Comparison of ENCODE assay signal across 22 cellular contexts in genomic region chr7:101175664-101176063, GRCh38. TPM values are rescaled to one million over a fixed set of nuclear protein-coding genes. Genes with fewer than 3 reads are reported as not detected.
DNase-seq lines count a peak whose midpoint lies in the region; ATAC-seq, FAIRE-seq and TF ChIP-seq lines count a peak whose summit lies in the region.
"Had no signal": no experiment of that assay in that cellular context is flagged by ENCODE, and none has a peak within 500 bp of the region (broad histone marks: within the 10 kb centered on the region; RNA-seq: fewer than 3 reads in every experiment).

No MANE protein-coding gene starts in this region.

- no peak for TF ChIP-seq CTCF in GM23338 (conservative IDR thresholded peaks at IDR 0.05; ENCODE audit: low read depth in 2 of 2)
- no peak for TF ChIP-seq CTCF in NB4 (IDR thresholded peaks at IDR 0.05; ENCODE audit: low read depth, low read length)
- TF ChIP-seq CTCF in endothelial cell of umbilical vein (IDR thresholded peaks at IDR 0.05; ENCODE audit: extremely low read depth in 1 of 2, insufficient read depth in 1 of 2, low read depth in 1 of 2, low read length in 2 of 2) = no peak
- TF ChIP-seq CTCF in neural progenitor cell (IDR thresholded peaks at IDR 0.05) = no peak

- no peak for FAIRE-seq in endothelial cell of umbilical vein (lab: Jason Lieb, UNC)
- FAIRE-seq: G401.6, GM12892, H1 had no signal

- H3K36me3 ChIP-seq in GM23338 (ENCODE audit: insufficient read depth) (no peaks in the 10 kb centered on the region; the same call in 1 of the 2 replicates), endothelial cell of umbilical vein (ENCODE audit: control insufficient read depth in 2 of 2, extremely low read depth in 1 of 2, insufficient read depth in 2 of 2, low read length in 2 of 2) (no peaks in the 10 kb centered on the region), neural progenitor cell (no peaks in the 10 kb centered on the region)

- H3K27ac Mint-ChIP-seq in GM23338 (no peak overlapping the region), neural progenitor cell (no peak overlapping the region)
- H3K27ac Mint-ChIP-seq: CD8-positive, alpha-beta T cell had no signal

- H3K4me3 ChIP-seq in GM23338 (no peak overlapping the region), NB4 (ENCODE audit: low read depth, low read length) (no peak overlapping the region), endothelial cell of umbilical vein (replicated peaks in 1 of 3; ENCODE audit: insufficient read depth in 1 of 3, low read depth in 1 of 3, low read length in 3 of 3) (no peak overlapping the region), neural progenitor cell (no peak overlapping the region)

- H4K20me1 ChIP-seq in GM23338 (replicated peaks; ENCODE audit: insufficient read depth) (peaks cover under 1% of the 10 kb centered on the region; the same call in 1 of the 2 replicates), endothelial cell of umbilical vein (replicated peaks; ENCODE audit: control insufficient read depth, extremely low read depth, insufficient read depth, low read length) (no peaks in the 10 kb centered on the region), neural progenitor cell (ENCODE audit: low read depth) (peaks cover 42% of the 10 kb centered on the region)

- H3K27me3 ChIP-seq in GM23338 (ENCODE audit: insufficient read depth) (peaks cover 100% of the 10 kb centered on the region), endothelial cell of umbilical vein (ENCODE audit: control insufficient read depth in 2 of 2, insufficient read depth in 2 of 2, low read length in 2 of 2) (peaks cover 77 to 84% of the 10 kb centered on the region in 2 experiments), neural progenitor cell (peaks cover 100% of the 10 kb centered on the region)

- POLR2A ChIA-PET in endothelial cell of umbilical vein (lab: Charles Lee) = no interaction called here

- H2AFZ ChIP-seq in GM23338 (no peak overlapping the region), endothelial cell of umbilical vein (ENCODE audit: low read depth, low read length) (no peak overlapping the region), neural progenitor cell (replicated peaks) (no peak overlapping the region)

- H3K4me3 Mint-ChIP-seq in GM23338 (peak overlapping the region; percentile 74; the same call in 1 of the 3 replicates), neural progenitor cell (peak overlapping the region; percentile 48)
- H3K4me3 Mint-ChIP-seq: CD8-positive, alpha-beta T cell had no signal

- DNase-seq in GM23338 (ENCODE audit: low spot score) (no peak), NB4 (ENCODE audit: low read depth) (peak; percentile 2), endothelial cell of umbilical vein (ENCODE audit: low read depth, low spot score) (no peak), neural progenitor cell (ENCODE audit: low spot score) (no peak), mucosa of gallbladder (ENCODE audit: low spot score) (no peak)
- no peak for DNase-seq in activated T-cell treated with anti-CD3 and anti-CD28 coated beads, Interleukin-2, amount 50 U/mL, for 1 hour
- no peak for DNase-seq in activated CD8-positive, alpha-beta memory T cell treated with anti-CD3 and anti-CD28 coated beads for 24 hours
- DNase-seq: Caco-2; CD4-positive, CD25-positive, alpha-beta regulatory T cell; CD8-positive, alpha-beta T cell; DMS153; DND-41; H7; HCEC 1CT had no signal

- H3K9me3 Mint-ChIP-seq in GM23338 (peaks cover 4% of the 10 kb centered on the region; the same call in 2 of the 3 replicates), neural progenitor cell (peaks cover 3% of the 10 kb centered on the region)
- H3K9me3 Mint-ChIP-seq: CD8-positive, alpha-beta T cell had no signal

- no TSS peak for BruUV-seq in endothelial cell of umbilical vein (replicated peaks; lab: Mats Ljungman, UMichigan)

- H3F3A ChIP-seq in GM23338 (replicated peaks; ENCODE audit: low read depth) (peaks cover 20% of the 10 kb centered on the region), neural progenitor cell (ENCODE audit: low read depth) (peaks cover 34% of the 10 kb centered on the region)

- ATAC-seq in GM23338 (no peak), GM21576 (IDR thresholded peaks at IDR 0.05; ENCODE audit: unreplicated experiment) (no peak)
- ATAC-seq: CD8-positive, alpha-beta T cell had no signal

- dilution Hi-C loops in endothelial cell of umbilical vein (cut with MboI; ENCODE audit: extremely low pct_ligation_motif_present, low sequenced_read_pairs) = no loop called here

- H3K27ac ChIP-seq in GM23338 (ENCODE audit: low read depth) = no peak overlapping the region
- H3K27ac ChIP-seq in endothelial cell of umbilical vein (ENCODE audit: insufficient read depth, low read depth, low read length) = no peak overlapping the region
- H3K27ac ChIP-seq in neural progenitor cell = no peak overlapping the region
- H3K27ac ChIP-seq: C4-2B had no signal

- H3K4me2 ChIP-seq in GM23338 (no peak overlapping the region), endothelial cell of umbilical vein (ENCODE audit: insufficient read depth, low read length) (no peak overlapping the region), neural progenitor cell (no peak overlapping the region)

- TF ChIP-seq POLR2A in NB4 (IDR thresholded peaks at IDR 0.05; ENCODE audit: extremely low read depth, insufficient read length) (no peak), endothelial cell of umbilical vein (IDR thresholded peaks at IDR 0.05; ENCODE audit: low read depth, low read length) (no peak)

- peaks cover 31% of the 10 kb centered on the region for H3K4me1 Mint-ChIP-seq in GM23338
- peaks cover 26% of the 10 kb centered on the region for H3K4me1 Mint-ChIP-seq in neural progenitor cell

- no peaks in the 10 kb centered on the region for H3K9me1 ChIP-seq in endothelial cell of umbilical vein (replicated peaks; ENCODE audit: control insufficient read depth, extremely low read depth, insufficient read depth, low read length)

- no peaks in the 10 kb centered on the region for H3K9me2 ChIP-seq in GM23338 (ENCODE audit: insufficient read depth)

- H3K36me3 Mint-ChIP-seq in GM23338 (ENCODE audit: low read depth) = no peaks in the 10 kb centered on the region; the same call in 2 of the 3 replicates
- H3K36me3 Mint-ChIP-seq in neural progenitor cell = no peaks in the 10 kb centered on the region
- H3K36me3 Mint-ChIP-seq: CD4-positive, CD25-positive, alpha-beta regulatory T cell; CD8-positive, alpha-beta T cell had no signal

- H3K9me3 ChIP-seq in endothelial cell of umbilical vein (replicated peaks; ENCODE audit: control insufficient read depth, insufficient read depth, low read length) (no peaks in the 10 kb centered on the region), neural progenitor cell (ENCODE audit: low read depth) (no peaks in the 10 kb centered on the region)
- H3K9me3 ChIP-seq: Caco-2 had no signal

- H3K79me2 ChIP-seq in GM23338 (replicated peaks; ENCODE audit: insufficient read depth) = no peaks in the 10 kb centered on the region
- no peaks in the 10 kb centered on the region for H3K79me2 ChIP-seq in endothelial cell of umbilical vein (ENCODE audit: control insufficient read depth, insufficient read depth, low read length)
- H3K79me2 ChIP-seq in neural progenitor cell (ENCODE audit: low read depth) = no peaks in the 10 kb centered on the region

- intact Hi-C loops in endothelial cell of umbilical vein (cut with micrococcal nuclease) = loop anchor here (10.0 kb wide), 1 partner anchor 559 kb away; no protein-coding TSS in a partner anchor

- H3K9ac ChIP-seq in endothelial cell of umbilical vein (replicated peaks; ENCODE audit: extremely low read depth, insufficient read depth, low read length) (no peak overlapping the region), neural progenitor cell (no peak overlapping the region)

- H3K4me1 ChIP-seq in GM23338 (ENCODE audit: insufficient read depth) (peaks cover 24% of the 10 kb centered on the region), endothelial cell of umbilical vein (ENCODE audit: control insufficient read depth, extremely low read depth, insufficient read depth, low read length) (no peaks in the 10 kb centered on the region), neural progenitor cell (peaks cover 32% of the 10 kb centered on the region)

- CTCF ChIA-PET in endothelial cell of umbilical vein (lab: Charles Lee) = interaction anchor here (1.0 to 6.3 kb wide), 2 partner anchors 16 to 31 kb away, joined by 3 to 39 read pairs; no protein-coding TSS in a partner anchor

- H3K27me3 Mint-ChIP-seq in GM23338 (ENCODE audit: insufficient read depth, low read depth, poor library complexity) (peaks cover 94% of the 10 kb centered on the region), neural progenitor cell (ENCODE audit: insufficient read depth, low read depth) (peaks cover 74% of the 10 kb centered on the region)

RNA-seq across cellular contexts. Expression of gene NAT16, which starts 4.4 kb away (rescaled TPM):
- 0.21 TPM in 1 of 2 replicates, not detected in the other for total RNA-seq in GM23338 (2014; rRNA removed; shearing (Covaris generic))
- polyA plus RNA-seq in GM23338 (2016; fragmentation: Nextera tagmentation; extraction: Ambion mirVana) (0.31 and 0.57 TPM in 2 replicates), endothelial cell of umbilical vein (not detected in 2 replicates)
- total RNA-seq in endothelial cell of umbilical vein (not detected in 2 replicates), neural progenitor cell (ENCODE audit: low replicate concordance) (0.28 TPM in 1 of 2 replicates, not detected in the other), mucosa of gallbladder (not detected)
- polyA plus RNA-seq in endothelial cell of umbilical vein (2011; cell fraction: cytosol; rRNA removed) = not detected in 2 replicates
- polyA plus RNA-seq in endothelial cell of umbilical vein (2011; cell fraction: nucleus; rRNA removed) = not detected in 2 replicates
- polyA plus RNA-seq in endothelial cell of umbilical vein (2012) = not detected in 2 replicates
- polyA minus RNA-seq in endothelial cell of umbilical vein = not detected in 2 replicates
- polyA minus RNA-seq in endothelial cell of umbilical vein (2011; cell fraction: cytosol; rRNA and poly(A)+ RNA removed) = not detected
- polyA minus RNA-seq in endothelial cell of umbilical vein (2011; cell fraction: nucleus; rRNA and poly(A)+ RNA removed) = not detected in 2 replicates
- total RNA-seq: A673; Caco-2; CD4-positive, CD25-positive, alpha-beta regulatory T cell; CD8-positive, alpha-beta T cell had no signal
- polyA plus RNA-seq: CD4-positive, CD25-positive, alpha-beta regulatory T cell had no signal

RNA-seq across cellular contexts. Expression of gene VGF, which starts 10.3 kb away (rescaled TPM):
- 3.3 and 4.4 TPM in 2 replicates for total RNA-seq in GM23338 (2014; rRNA removed; shearing (Covaris generic))
- 2.6 and 3.0 TPM in 2 replicates for polyA plus RNA-seq in GM23338 (2016; fragmentation: Nextera tagmentation; extraction: Ambion mirVana)
- total RNA-seq in endothelial cell of umbilical vein = not detected in 2 replicates
- polyA plus RNA-seq in endothelial cell of umbilical vein = 0.03 TPM in 1 of 2 replicates, not detected in the other
- polyA plus RNA-seq in endothelial cell of umbilical vein (2011; cell fraction: cytosol; rRNA removed) = not detected in 2 replicates
- polyA plus RNA-seq in endothelial cell of umbilical vein (2011; cell fraction: nucleus; rRNA removed) = not detected in 2 replicates
- not detected in 2 replicates for polyA plus RNA-seq in endothelial cell of umbilical vein (2012)
- not detected in 2 replicates for polyA minus RNA-seq in endothelial cell of umbilical vein
- polyA minus RNA-seq in endothelial cell of umbilical vein (2011; cell fraction: cytosol; rRNA and poly(A)+ RNA removed) = not detected
- not detected in 2 replicates for polyA minus RNA-seq in endothelial cell of umbilical vein (2011; cell fraction: nucleus; rRNA and poly(A)+ RNA removed)
- 0.65 and 1.6 TPM in 2 replicates for total RNA-seq in neural progenitor cell (ENCODE audit: low replicate concordance)
- total RNA-seq in mucosa of gallbladder = 0.29 TPM
- total RNA-seq: CD4-positive, CD25-positive, alpha-beta regulatory T cell; CD8-positive, alpha-beta T cell had no signal
- polyA plus RNA-seq: CD4-positive, CD25-positive, alpha-beta regulatory T cell had no signal

RNA-seq across cellular contexts. Expression of gene AP1S1, which starts 21.4 kb away (rescaled TPM):
- 60.6 and 62.9 TPM in 2 replicates for total RNA-seq in GM23338 (2014; rRNA removed; shearing (Covaris generic))
- polyA plus RNA-seq in GM23338 (2016; fragmentation: Nextera tagmentation; extraction: Ambion mirVana) (11.5 and 12.2 TPM in 2 replicates), endothelial cell of umbilical vein (82.8 and 106 TPM in 2 replicates)
- total RNA-seq in endothelial cell of umbilical vein (70.9 and 93.3 TPM in 2 replicates), neural progenitor cell (ENCODE audit: low replicate concordance) (74.4 and 94.2 TPM in 2 replicates), mucosa of gallbladder (63.9 TPM)
- polyA plus RNA-seq in endothelial cell of umbilical vein (2011; cell fraction: cytosol; rRNA removed) = 139 and 140 TPM in 2 replicates
- polyA plus RNA-seq in endothelial cell of umbilical vein (2011; cell fraction: nucleus; rRNA removed) = 68.1 and 78.9 TPM in 2 replicates
- polyA plus RNA-seq in endothelial cell of umbilical vein (2012) = 127 and 166 TPM in 2 replicates
- 67.4 and 70.2 TPM in 2 replicates for polyA minus RNA-seq in endothelial cell of umbilical vein
- polyA minus RNA-seq in endothelial cell of umbilical vein (2011; cell fraction: cytosol; rRNA and poly(A)+ RNA removed) = 37.6 TPM
- 7.4 and 8.7 TPM in 2 replicates for polyA minus RNA-seq in endothelial cell of umbilical vein (2011; cell fraction: nucleus; rRNA and poly(A)+ RNA removed)

RNA-seq across cellular contexts. Expression of gene MOGAT3, which starts 25.2 kb away (rescaled TPM):
- total RNA-seq in GM23338 (2014; rRNA removed; shearing (Covaris generic)) = 0.85 TPM in 1 of 2 replicates, not detected in the other
- polyA plus RNA-seq in GM23338 (2016; fragmentation: Nextera tagmentation; extraction: Ambion mirVana) (0.21 and 0.44 TPM in 2 replicates), endothelial cell of umbilical vein (not detected in 2 replicates)
- total RNA-seq in endothelial cell of umbilical vein (not detected in 2 replicates), neural progenitor cell (ENCODE audit: low replicate concordance) (not detected in 2 replicates), mucosa of gallbladder (0.14 TPM)
- not detected in 2 replicates for polyA plus RNA-seq in endothelial cell of umbilical vein (2011; cell fraction: cytosol; rRNA removed)
- polyA plus RNA-seq in endothelial cell of umbilical vein (2011; cell fraction: nucleus; rRNA removed) = not detected in 2 replicates
- polyA plus RNA-seq in endothelial cell of umbilical vein (2012) = not detected in 2 replicates
- polyA minus RNA-seq in endothelial cell of umbilical vein = not detected in 2 replicates
- not detected for polyA minus RNA-seq in endothelial cell of umbilical vein (2011; cell fraction: cytosol; rRNA and poly(A)+ RNA removed)
- polyA minus RNA-seq in endothelial cell of umbilical vein (2011; cell fraction: nucleus; rRNA and poly(A)+ RNA removed) = not detected in 2 replicates
- total RNA-seq: A172; A673; CD4-positive, CD25-positive, alpha-beta regulatory T cell; CD8-positive, alpha-beta T cell had no signal
- polyA plus RNA-seq: BJ; CD4-positive, CD25-positive, alpha-beta regulatory T cell had no signal

RNA-seq across cellular contexts. Expression of gene PLOD3, which starts 41.7 kb away (rescaled TPM):
- total RNA-seq in GM23338 (2014; rRNA removed; shearing (Covaris generic)) = 28.5 and 40.7 TPM in 2 replicates
- 33.9 and 35.2 TPM in 2 replicates for polyA plus RNA-seq in GM23338 (2016; fragmentation: Nextera tagmentation; extraction: Ambion mirVana)
- total RNA-seq in endothelial cell of umbilical vein = 161 and 170 TPM in 2 replicates
- 143 and 212 TPM in 2 replicates for polyA plus RNA-seq in endothelial cell of umbilical vein
- polyA plus RNA-seq in endothelial cell of umbilical vein (2011; cell fraction: cytosol; rRNA removed) = 99.3 and 111 TPM in 2 replicates
- polyA plus RNA-seq in endothelial cell of umbilical vein (2011; cell fraction: nucleus; rRNA removed) = 158 and 175 TPM in 2 replicates
- polyA plus RNA-seq in endothelial cell of umbilical vein (2012) = 120 and 135 TPM in 2 replicates
- 89.2 and 107 TPM in 2 replicates for polyA minus RNA-seq in endothelial cell of umbilical vein
- 31.1 TPM for polyA minus RNA-seq in endothelial cell of umbilical vein (2011; cell fraction: cytosol; rRNA and poly(A)+ RNA removed)
- 43.8 and 53.9 TPM in 2 replicates for polyA minus RNA-seq in endothelial cell of umbilical vein (2011; cell fraction: nucleus; rRNA and poly(A)+ RNA removed)
- 9.4 and 19.9 TPM in 2 replicates for total RNA-seq in neural progenitor cell (ENCODE audit: low replicate concordance)
- total RNA-seq in mucosa of gallbladder = 104 TPM
